8 cellular contexts compared by ENCODE assay signal in the genomic region with DNA sequence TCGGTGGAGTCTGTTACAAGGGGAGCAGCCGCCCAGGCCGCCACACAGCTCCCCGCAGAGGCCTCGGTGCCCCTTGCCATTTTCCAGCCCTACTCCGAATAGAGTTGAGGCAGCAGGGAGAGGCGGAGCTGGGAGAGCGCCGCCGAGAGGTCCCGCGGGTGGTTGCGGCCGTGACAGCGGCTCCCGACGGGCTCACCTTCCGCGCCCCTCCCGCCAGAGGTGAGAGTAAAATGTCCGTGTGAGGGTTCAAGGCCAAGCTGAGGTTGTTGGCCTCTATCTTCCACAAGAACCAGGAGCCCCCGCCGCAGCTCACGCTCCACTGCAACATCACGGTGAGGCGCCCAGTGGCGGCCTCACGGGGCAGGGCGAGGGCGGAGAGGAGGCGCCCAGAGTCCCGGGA. TPM values are rescaled to one million over a fixed set of nuclear protein-coding genes. Genes with fewer than 3 reads are reported as not detected.
DNase-seq lines count a peak whose midpoint lies in the region; ATAC-seq and TF ChIP-seq lines count a peak whose summit lies in the region.
"Not testable (repeated sequence)": the region's sequence is repeated elsewhere in the genome, so short reads cannot be mapped to it uniquely, and the experiment has no call there.

No MANE protein-coding gene starts in this region.

- not testable (repeated sequence) for H3K4me1 Mint-ChIP-seq in WTC11; effector memory CD8-positive, alpha-beta T cell (ENCODE audit: low read depth in 2 of 2)

- H3K9ac ChIP-seq in iPS-15b (ENCODE audit: low read depth, low read length); parathyroid adenoma: not testable (repeated sequence)

- H3K27me3 ChIP-seq in A673 (replicated peaks; ENCODE audit: insufficient read depth, low read depth, low read length, poor library complexity); HAP-1 (ENCODE audit: low read depth); iPS-15b (ENCODE audit: control insufficient read depth, insufficient read depth, low read length); parathyroid adenoma (ENCODE audit: control insufficient read depth, insufficient read depth, low read length): not testable (repeated sequence)

- H3K27ac ChIP-seq in A673 (ENCODE audit: low read depth, low read length, poor library complexity, severe bottlenecking); parathyroid adenoma: not testable (repeated sequence)

- ATAC-seq in WTC11, result not testable (repeated sequence)
- peak; percentile 31 for ATAC-seq in effector memory CD8-positive, alpha-beta T cell (replicated peaks)

- not testable (repeated sequence) for H3K36me3 Mint-ChIP-seq in WTC11; effector memory CD8-positive, alpha-beta T cell (ENCODE audit: insufficient read depth)

- POLR2A ChIA-PET in A673 (lab: Charles Lee; ENCODE audit: low non-redundant PET); WTC11 (lab: Charles Lee): not testable (repeated sequence)

- H3K4me3 ChIP-seq in A673 (ENCODE audit: low read depth, low read length, poor library complexity, severe bottlenecking), result peak overlapping the region; percentile 45
- peak overlapping the region; percentile 24 for H3K4me3 ChIP-seq in HAP-1
- H3K4me3 ChIP-seq in iPS-15b (ENCODE audit: low read depth, low read length), result peak overlapping the region; percentile 13
- peak overlapping the region; percentile 27 for H3K4me3 ChIP-seq in parathyroid adenoma (ENCODE audit: low read depth, low read length)

- not testable (repeated sequence) for H3K4me1 ChIP-seq in A673 (ENCODE audit: insufficient read depth, low read length, poor library complexity, severe bottlenecking); HAP-1; iPS-15b (ENCODE audit: control insufficient read depth, insufficient read depth, low read length); parathyroid adenoma

- BruUV-seq in A673 (replicated peaks; lab: Mats Ljungman, UMichigan), result not testable (repeated sequence)

- not testable (repeated sequence) for H3K9me3 Mint-ChIP-seq in WTC11; effector memory CD8-positive, alpha-beta T cell

- not testable (repeated sequence) for TF ChIP-seq CTCF in A673 (conservative IDR thresholded peaks at IDR 0.05; ENCODE audit: low read depth, low read length); parathyroid adenoma (IDR thresholded peaks at IDR 0.05)
- TF ChIP-seq CTCF in WTC11 (IDR thresholded peaks at IDR 0.05), result peak; percentile 29; the same call in 1 of the 2 replicates

- not testable (repeated sequence) for H3K27me3 Mint-ChIP-seq in WTC11 (ENCODE audit: low read depth); effector memory CD8-positive, alpha-beta T cell

- H3K9me3 ChIP-seq in A673 (ENCODE audit: low read depth, low read length, poor library complexity, severe bottlenecking); HAP-1; iPS-15b (ENCODE audit: control insufficient read depth, insufficient read depth, low read length); parathyroid adenoma (ENCODE audit: control insufficient read depth, low read length): not testable (repeated sequence)

- in situ Hi-C loops in HAP-1 (cut with MboI; ENCODE audit: low sequenced_read_pairs), result not testable (repeated sequence)

- not testable (repeated sequence) for H3K79me2 ChIP-seq in parathyroid adenoma

- peak overlapping the region; percentile 66 for H2AFZ ChIP-seq in parathyroid adenoma

- H3K36me3 ChIP-seq in A673 (ENCODE audit: insufficient read depth, low read length, poor library complexity, severe bottlenecking); HAP-1 (replicated peaks); iPS-15b (ENCODE audit: control insufficient read depth, insufficient read depth, low read length); parathyroid adenoma (ENCODE audit: control insufficient read depth, insufficient read depth, low read length): not testable (repeated sequence)

- not testable (repeated sequence) for H3K27ac Mint-ChIP-seq in WTC11; effector memory CD8-positive, alpha-beta T cell

- H3K4me2 ChIP-seq in parathyroid adenoma (ENCODE audit: low read length), result peak overlapping the region; percentile 38

- intact Hi-C loops in A673 (cut with micrococcal nuclease; ENCODE audit: unreplicated experiment), result not testable (repeated sequence)

- not testable (repeated sequence) for DNase-seq in A673 (ENCODE audit: low spot score)
- DNase-seq in HAP-1 (ENCODE audit: low spot score in 2 of 2) (peak in 1 of 2 experiments; percentile 87), WTC11 (ENCODE audit: low spot score) (peak; percentile 76), activated gamma-delta T cell treated with Interleukin-2 at 50 U/mL for 16 hours (peak; percentile 12)
- DNase-seq in effector memory CD8-positive, alpha-beta T cell, result peak; percentile 18 to 29 (median 25)
- DNase-seq in stimulated activated CD8-positive, alpha-beta memory T cell treated with anti-CD3 and anti-CD28 coated beads, Interleukin-4, amount 100 ng/mL, for 48 hours, result peak; percentile 36

- peak overlapping the region; percentile 30 for H3K4me3 Mint-ChIP-seq in WTC11
- H3K4me3 Mint-ChIP-seq in effector memory CD8-positive, alpha-beta T cell, result peak overlapping the region in 1 of 2 donors; percentile 52

- CTCF ChIA-PET in A673 (lab: Charles Lee); WTC11 (lab: Charles Lee): not testable (repeated sequence)

RNA-seq across cellular contexts. Expression of a gene that starts 15.8 kb away (rescaled TPM):
- total RNA-seq in A673 (2021) (3.8 and 5.4 TPM in 2 replicates), WTC11 (2021) (7.3 to 9.4 TPM (median 8.0 TPM) in 3 replicates)
